ENCODE assay signal across 8 cellular contexts in the genomic region with DNA sequence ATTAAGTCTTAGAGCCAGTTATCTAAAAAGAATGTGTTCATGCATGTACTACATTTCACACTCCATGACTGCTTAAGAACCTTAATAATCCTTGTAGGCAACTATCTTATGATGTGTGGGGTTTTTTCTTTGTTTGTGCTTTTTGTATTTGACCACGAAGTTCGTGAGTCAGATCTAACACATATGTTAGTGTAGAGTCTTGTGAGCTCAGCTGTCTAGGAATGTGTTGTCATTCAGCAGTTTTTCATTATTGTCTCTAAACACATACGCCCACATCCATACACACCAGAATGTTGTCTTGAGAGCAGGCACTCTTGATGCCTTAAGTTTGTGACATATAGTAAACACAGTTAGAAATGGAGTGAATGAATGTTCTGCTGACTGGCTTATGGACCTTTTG. TPM values are rescaled to one million over a fixed set of nuclear protein-coding genes. Genes with fewer than 3 reads are reported as not detected.
A peak's percentile ranks its signal among the peaks of the same experiment; 100 is the strongest.
DNase-seq lines count a peak whose midpoint lies in the region; ATAC-seq and TF ChIP-seq lines count a peak whose summit lies in the region.

No MANE protein-coding gene starts in this region.

- no peak for TF ChIP-seq CTCF in activated CD8-positive, alpha-beta T cell treated with anti-CD3 and anti-CD28 coated beads for 36 hours (IDR thresholded peaks at IDR 0.05)

- peak; percentile 84 for ATAC-seq in activated CD8-positive, alpha-beta T cell treated with anti-CD3 and anti-CD28 coated beads for 36 hours
- no peak for ATAC-seq in GM18498 (IDR thresholded peaks at IDR 0.05; ENCODE audit: unreplicated experiment)
- ATAC-seq in GM21423 (IDR thresholded peaks at IDR 0.05; ENCODE audit: unreplicated experiment), result no peak

- H3K27me3 Mint-ChIP-seq in activated CD8-positive, alpha-beta T cell treated with anti-CD3 and anti-CD28 coated beads for 36 hours, result no peaks in the 10 kb centered on the region

- peak overlapping the region; percentile 21 for H3K27ac Mint-ChIP-seq in activated CD8-positive, alpha-beta T cell treated with anti-CD3 and anti-CD28 coated beads for 36 hours

- H3K4me3 Mint-ChIP-seq in activated CD8-positive, alpha-beta T cell treated with anti-CD3 and anti-CD28 coated beads for 36 hours, result no peak overlapping the region

- H3K9me3 Mint-ChIP-seq in activated CD8-positive, alpha-beta T cell treated with anti-CD3 and anti-CD28 coated beads for 36 hours, result no peaks in the 10 kb centered on the region

- DNase-seq in Daoy (ENCODE audit: low read depth), result peak; percentile 58
- peak; percentile 85 for DNase-seq in HCEC 1CT
- DNase-seq in activated CD8-positive, alpha-beta T cell treated with anti-CD3 and anti-CD28 coated beads for 36 hours, result peak; percentile 18
- peak; percentile 49 for DNase-seq in glomerular visceral epithelial cell (ENCODE audit: extremely low spot score)
- no peak for DNase-seq in germinal center (ENCODE audit: low spot score)
- no peak for DNase-seq in NOMO-1 treated with DMSO at 0.1 percent for 48 hours (lab: John Stamatoyannopoulos, UW; ENCODE audit: unreplicated experiment)

- peaks cover 74% of the 10 kb centered on the region for H3K4me1 Mint-ChIP-seq in activated CD8-positive, alpha-beta T cell treated with anti-CD3 and anti-CD28 coated beads for 36 hours (ENCODE audit: low read depth)

- CTCF ChIA-PET in activated CD8-positive, alpha-beta T cell treated with anti-CD3 and anti-CD28 coated beads for 36 hours (lab: Charles Lee), result interaction anchor here (0.8 to 1.1 kb wide), 4 partner anchors 11 to 63 kb away, joined by 3 to 6 read pairs (median 3); no protein-coding TSS in a partner anchor

- POLR2A ChIA-PET in activated CD8-positive, alpha-beta T cell treated with anti-CD3 and anti-CD28 coated beads for 36 hours (lab: Charles Lee), result no interaction called here

- intact Hi-C loops in activated CD8-positive, alpha-beta T cell treated with anti-CD3 and anti-CD28 coated beads for 36 hours (cut with micrococcal nuclease), result no loop called here

- peaks cover 59% of the 10 kb centered on the region for H3K36me3 Mint-ChIP-seq in activated CD8-positive, alpha-beta T cell treated with anti-CD3 and anti-CD28 coated beads for 36 hours (ENCODE audit: low read depth)

RNA-seq across cellular contexts. Expression of a gene that starts 38.4 kb away (rescaled TPM):
- 72.1 and 76.8 TPM in 2 replicates for total RNA-seq in Daoy (2014; rRNA removed; shearing (Covaris generic))
- 100 to 1,000 TPM; 119 to 120 TPM for total RNA-seq in activated CD8-positive, alpha-beta T cell treated with anti-CD3 and anti-CD28 coated beads for 36 hours

Comparison
In these comparisons a context has a peak if more than half of its experiments do, and no peak if none do; other contexts are left out.
1. DNase-seq: peak in Daoy (single experiment), HCEC 1CT (single experiment), activated CD8-positive, alpha-beta T cell treated with anti-CD3 and anti-CD28 coated beads for 36 hours (single experiment) and glomerular visceral epithelial cell (single experiment); none in germinal center (single experiment) and NOMO-1 treated with DMSO at 0.1 percent for 48 hours (single experiment).